23 cellular contexts compared by ENCODE assay signal in the genomic region with DNA sequence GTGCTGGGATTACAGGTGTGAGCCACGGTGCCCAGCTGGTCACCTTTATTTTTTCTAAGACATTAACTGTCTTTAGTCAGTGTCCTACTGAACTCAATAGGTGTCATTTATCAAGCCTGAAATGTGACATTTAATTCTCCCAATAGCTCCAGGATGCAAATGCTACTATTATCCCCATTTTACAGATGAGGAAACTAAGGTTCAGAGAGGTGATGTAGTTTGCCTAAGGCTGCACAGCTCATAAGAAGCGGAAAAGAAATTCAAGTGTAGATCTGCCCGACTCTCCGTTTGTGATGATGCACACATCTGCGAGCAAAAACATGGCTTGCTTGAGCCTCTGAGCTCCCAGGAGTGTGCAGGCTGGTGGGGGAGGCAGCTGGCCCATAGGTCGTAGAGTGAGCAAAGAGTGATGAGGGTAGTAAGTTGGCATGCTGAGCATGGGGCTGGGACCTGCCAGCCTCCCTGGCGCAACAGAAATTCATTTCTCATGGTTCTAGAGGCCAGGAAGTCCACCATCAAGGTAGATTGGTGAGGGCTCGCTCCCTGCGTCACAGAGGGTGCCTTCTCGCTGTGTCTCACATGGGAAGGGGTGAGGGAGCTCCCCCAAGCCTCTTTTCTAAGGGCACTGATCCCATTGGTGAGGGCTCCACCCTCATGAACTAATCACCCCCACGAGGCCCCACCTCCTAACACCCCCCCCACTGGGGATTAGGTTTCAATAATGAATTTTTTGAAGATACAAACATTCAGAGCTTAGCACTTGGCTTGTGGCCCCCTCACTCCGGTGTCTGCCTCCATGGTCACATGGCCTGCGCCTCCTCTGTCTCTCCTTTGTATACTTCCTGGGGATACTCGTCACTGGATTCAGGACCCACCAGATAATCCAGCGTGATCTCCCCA.
A peak's percentile ranks its signal among the peaks of the same experiment; 100 is the strongest.
DNase-seq lines count a peak whose midpoint lies in the region; ATAC-seq and TF ChIP-seq lines count a peak whose summit lies in the region.
"Had no signal": no experiment of that assay in that cellular context is flagged by ENCODE, and none has a peak within 500 bp of the region (broad histone marks: within the 10 kb centered on the region; RNA-seq: fewer than 3 reads in every experiment).

No MANE protein-coding gene starts in this region.

- peaks cover 0 to 6% of the 10 kb centered on the region in 2 donors for H3K4me1 ChIP-seq in breast epithelium
- H3K4me1 ChIP-seq in mammary epithelial cell (ENCODE audit: insufficient read depth, low read length): peaks cover 2% of the 10 kb centered on the region
- H3K4me1 ChIP-seq in vagina: peaks cover 54% of the 10 kb centered on the region
- peaks cover 0 to 16% (median 12%) of the 10 kb centered on the region in 4 donors for H3K4me1 ChIP-seq in tibial nerve

- H3K27ac ChIP-seq in breast epithelium (peak overlapping the region; percentile 20 to 23), mammary epithelial cell (ENCODE audit: insufficient read depth, low read depth, low read length) (no peak overlapping the region), vagina (peak overlapping the region; percentile 44), tibial nerve (no peak overlapping the region)
- H3K27ac ChIP-seq: upper lobe of left lung had no signal

- no peak overlapping the region for H3K9ac ChIP-seq in mammary epithelial cell (ENCODE audit: insufficient read depth, low read length)
- H3K9ac ChIP-seq: BLaER1 treated with 17β-estradiol and CSF1 and Interleukin-3, amounts not matched to agents 10 nM and 100 nM had no signal

- 90% methylated on average over 13 of the region's 15 CpGs for WGBS in mammary epithelial cell (ENCODE audit: low coverage, missing lambda C conversion rate)
- 89 to 95% methylated on average over 15 of the region's 15 CpGs for WGBS in tibial nerve, 2 donors

- BruUV-seq in mammary epithelial cell (replicated peaks; lab: Mats Ljungman, UMichigan): no TSS peak

- H3K27ac Mint-ChIP-seq in T-helper 17 cell (peak overlapping the region; percentile 57), memory B cell (peak overlapping the region; percentile 62)
- H3K27ac Mint-ChIP-seq: activated B cell treated with CpG ODN at 0.5 μM for 24 hours; activated CD8-positive, alpha-beta memory T cell treated with anti-CD3 and anti-CD28 coated beads, Interleukin-2, amount 10 ng/mL, durations not matched to agents 7 days and 5 days had no signal

- dilution Hi-C loops in mammary epithelial cell (cut with HindIII; ENCODE audit: low sequenced_read_pairs): no loop called here

- H3K27me3 ChIP-seq in breast epithelium: no peaks in the 10 kb centered on the region
- no peaks in the 10 kb centered on the region for H3K27me3 ChIP-seq in mammary epithelial cell (ENCODE audit: insufficient read depth, low read length)
- no peaks in the 10 kb centered on the region for H3K27me3 ChIP-seq in vagina
- H3K27me3 ChIP-seq in tibial nerve: no peaks in the 10 kb centered on the region
- H3K27me3 ChIP-seq: BLaER1 treated with 17β-estradiol and CSF1 and Interleukin-3, amounts not matched to agents 10 nM and 100 nM; upper lobe of left lung had no signal

- in situ Hi-C loops in mammary epithelial cell (cut with MboI; ENCODE audit: low sequenced_read_pairs in 2 of 2): no loop called here

- H3K36me3 Mint-ChIP-seq in T-helper 17 cell (ENCODE audit: low read depth) (peaks cover 2% of the 10 kb centered on the region), memory B cell (no peaks in the 10 kb centered on the region)
- H3K36me3 Mint-ChIP-seq: activated CD8-positive, alpha-beta memory T cell treated with anti-CD3 and anti-CD28 coated beads, Interleukin-2, amount 10 ng/mL, durations not matched to agents 7 days and 5 days had no signal

- intact Hi-C loops in breast epithelium (cut with DNase I; ENCODE audit: low total_unique reads) (no loop called here), mammary epithelial cell (cut with micrococcal nuclease) (no loop called here), vagina (cut with DNase I) (no loop called here)

- no peaks in the 10 kb centered on the region for H4K20me1 ChIP-seq in mammary epithelial cell (ENCODE audit: insufficient read depth, low read length)

- no peak overlapping the region for H2AFZ ChIP-seq in mammary epithelial cell (ENCODE audit: low read depth, low read length)

- ATAC-seq in T-helper 17 cell (no peak), memory B cell (ENCODE audit: low read depth) (no peak), esophagus mucosa (no peak)
- ATAC-seq: activated CD8-positive, alpha-beta memory T cell treated with anti-CD3 and anti-CD28 coated beads, Interleukin-2, amount 10 ng/mL, durations not matched to agents 7 days and 5 days; Panc1 had no signal

- no peak overlapping the region for H3K4me3 ChIP-seq in breast epithelium
- H3K4me3 ChIP-seq in mammary epithelial cell (replicated peaks in 1 of 3; ENCODE audit: insufficient read depth in 1 of 3, low read depth in 2 of 3, low read length in 3 of 3): no peak overlapping the region
- H3K4me3 ChIP-seq in vagina: no peak overlapping the region
- H3K4me3 ChIP-seq in tibial nerve: no peak overlapping the region
- H3K4me3 ChIP-seq: BLaER1 treated with 17β-estradiol and CSF1 and Interleukin-3, amounts not matched to agents 10 nM and 100 nM; skin epidermis; upper lobe of left lung had no signal

- CTCF ChIA-PET in mammary epithelial cell (lab: Charles Lee; ENCODE audit: low non-redundant PET): no interaction called here

- TF ChIP-seq EP300 in tibial nerve (IDR thresholded peaks at IDR 0.05): no peak

- H3K9me3 ChIP-seq in breast epithelium (no peaks in the 10 kb centered on the region), mammary epithelial cell (replicated peaks; ENCODE audit: insufficient read depth, low read length) (no peaks in the 10 kb centered on the region), T-helper 17 cell (ENCODE audit: control insufficient read depth, low read length, poor library complexity, severe bottlenecking) (no peaks in the 10 kb centered on the region), vagina (no peaks in the 10 kb centered on the region), tibial nerve (no peaks in the 10 kb centered on the region)
- H3K9me3 ChIP-seq: BLaER1 treated with 17β-estradiol and CSF1 and Interleukin-3, amounts not matched to agents 10 nM and 100 nM; upper lobe of left lung had no signal

- DNase-seq in breast epithelium (ENCODE audit: low spot score in 2 of 2) (no peak), mammary epithelial cell (no peak), T-helper 17 cell (no peak), memory B cell (ENCODE audit: low spot score in 2 of 2) (no peak), vagina (ENCODE audit: extremely low spot score in 2 of 2) (no peak), DMS114 treated with DMSO at 0.1 percent for 48 hours (lab: John Stamatoyannopoulos, UW; ENCODE audit: unreplicated experiment) (no peak), tibial nerve (ENCODE audit: low spot score in 2 of 2) (no peak)
- DNase-seq: activated B cell treated with CpG ODN at 0.5 μM for 24 hours; activated CD4-positive, alpha-beta T cell treated with anti-CD3 and anti-CD28 coated beads, Interleukin-2, amount 50 U/mL, for 1 hour; activated CD8-positive, alpha-beta memory T cell treated with anti-CD3 and anti-CD28 coated beads, Interleukin-2, amount 10 ng/mL, durations not matched to agents 7 days and 5 days; activated naive CD4-positive, alpha-beta T cell; activated T-cell treated with anti-CD3 and anti-CD28 coated beads, Interleukin-2, amount 50 U/mL, for 48 hours; dermis blood vessel endothelial cell; NCI-H1436 treated with DMSO at 0.1 percent for 48 hours; stimulated activated CD4-positive, alpha-beta T cell treated with anti-CD3 and anti-CD28 coated beads, Interleukin-1b, Interleukin-23, amount 100 ng/mL, for 48 hours; stimulated activated CD8-positive, alpha-beta memory T cell treated with anti-CD3 and anti-CD28 coated beads, Interleukin-4, amount 100 ng/mL, for 48 hours; T1000; upper lobe of left lung had no signal

- H3K79me2 ChIP-seq in mammary epithelial cell (ENCODE audit: insufficient read depth, low read length): peaks cover 89% of the 10 kb centered on the region

- TF ChIP-seq CTCF in breast epithelium (IDR thresholded peaks at IDR 0.05) (no peak), mammary epithelial cell (conservative IDR thresholded peaks at IDR 0.05 in 1 of 2, IDR thresholded peaks at IDR 0.05 in 1 of 2; ENCODE audit: extremely low read depth in 1 of 2, insufficient read depth in 1 of 2, low read depth in 1 of 2, low read length in 2 of 2) (no peak), vagina (IDR thresholded peaks at IDR 0.05) (no peak), tibial nerve (IDR thresholded peaks at IDR 0.05) (no peak)

- peaks cover 20% of the 10 kb centered on the region for H3K4me1 Mint-ChIP-seq in T-helper 17 cell
- peaks cover 4% of the 10 kb centered on the region for H3K4me1 Mint-ChIP-seq in memory B cell

- H3K4me3 Mint-ChIP-seq in T-helper 17 cell (no peak overlapping the region), memory B cell (no peak overlapping the region)
- H3K4me3 Mint-ChIP-seq: activated B cell treated with CpG ODN at 0.5 μM for 24 hours; activated CD8-positive, alpha-beta memory T cell treated with anti-CD3 and anti-CD28 coated beads, Interleukin-2, amount 10 ng/mL, durations not matched to agents 7 days and 5 days; central memory CD8-positive, alpha-beta T cell had no signal

- H3K27me3 Mint-ChIP-seq in T-helper 17 cell (no peaks in the 10 kb centered on the region), memory B cell (no peaks in the 10 kb centered on the region)
- H3K27me3 Mint-ChIP-seq: activated B cell treated with CpG ODN at 0.5 μM for 24 hours; activated CD8-positive, alpha-beta memory T cell treated with anti-CD3 and anti-CD28 coated beads, Interleukin-2, amount 10 ng/mL, durations not matched to agents 7 days and 5 days; central memory CD8-positive, alpha-beta T cell had no signal

- H3K36me3 ChIP-seq in breast epithelium (no peaks in the 10 kb centered on the region), mammary epithelial cell (ENCODE audit: insufficient read depth, low read length) (peaks cover 8% of the 10 kb centered on the region), vagina (no peaks in the 10 kb centered on the region), tibial nerve (peaks cover 0 to 9% (median 0%) of the 10 kb centered on the region in 3 donors)
- H3K36me3 ChIP-seq: upper lobe of left lung had no signal

- no peaks in the 10 kb centered on the region for H3K9me3 Mint-ChIP-seq in memory B cell
- H3K9me3 Mint-ChIP-seq: activated B cell treated with CpG ODN at 0.5 μM for 24 hours; central memory CD8-positive, alpha-beta T cell had no signal

- TF ChIP-seq POLR2A in breast epithelium (IDR thresholded peaks at IDR 0.05) (no peak), vagina (IDR thresholded peaks at IDR 0.05) (no peak), tibial nerve (IDR thresholded peaks at IDR 0.05) (no peak)

- H3K4me2 ChIP-seq in mammary epithelial cell (ENCODE audit: insufficient read depth, low read depth, low read length): no peak overlapping the region

Comparison
In these comparisons a context has a peak if more than half of its experiments do, and no peak if none do; other contexts are left out.
1. H3K27ac ChIP-seq: peak in breast epithelium (2 of 2) and vagina (single experiment); none in mammary epithelial cell (single experiment) and tibial nerve (0 of 4).